24 cellular contexts compared by ENCODE assay signal in genomic region chr20:46639587-46639986, GRCh38. TPM values are rescaled to one million over a fixed set of nuclear protein-coding genes. Genes with fewer than 3 reads are reported as not detected.
DNase-seq lines count a peak whose midpoint lies in the region; FAIRE-seq and TF ChIP-seq lines count a peak whose summit lies in the region.
"Had no signal": no experiment of that assay in that cellular context is flagged by ENCODE, and none has a peak within 500 bp of the region (broad histone marks: within the 10 kb centered on the region; RNA-seq: fewer than 3 reads in every experiment).

No MANE protein-coding gene starts in this region.

- no peak overlapping the region for H3K4me3 ChIP-seq in H1 (ENCODE audit: extremely low read depth in 1 of 4, insufficient read depth in 2 of 4, low read depth in 3 of 4, low read length in 4 of 4)
- H3K4me3 ChIP-seq: A549, GM12878, HAP-1 had no signal

- no peak overlapping the region for H3K27ac ChIP-seq in H1 (ENCODE audit: low read depth, low read length)
- H3K27ac ChIP-seq: 22Rv1, A549 had no signal

- no peak overlapping the region for H3K27ac Mint-ChIP-seq in type B pancreatic cell
- H3K27ac Mint-ChIP-seq: CD4-positive, alpha-beta T cell had no signal

- H4K91ac ChIP-seq in H1 (replicated peaks; ENCODE audit: insufficient read length, low read length) = no peak overlapping the region

- CTCF ChIA-PET in H1 (lab: Charles Lee; ENCODE audit: partially characterized antibody) = interaction anchor here (0.5 to 1.6 kb wide), 5 partner anchors 10 to 228 kb away, joined by 3 to 5 read pairs (median 3); no protein-coding TSS in a partner anchor

- no peak overlapping the region for H2BK5ac ChIP-seq in H1 (ENCODE audit: low read depth, low read length)

- peaks cover 0 to 4% (median under 1%) of the 10 kb centered on the region in 4 experiments; a peak in 2 of 7 replicates for H3K4me1 ChIP-seq in H1 (replicated peaks in 1 of 4; ENCODE audit: control insufficient read depth in 3 of 4, insufficient read depth in 4 of 4, low read length in 3 of 4)
- H3K4me1 ChIP-seq: A549, HAP-1 had no signal

- no peaks in the 10 kb centered on the region for H3K4me1 Mint-ChIP-seq in type B pancreatic cell (ENCODE audit: unreplicated experiment)

- TF ChIP-seq POLR2A in H1 (IDR thresholded peaks at IDR 0.05; ENCODE audit: control extremely low read depth in 1 of 2, low read depth in 2 of 2, low read length in 2 of 2) = no peak
- TF ChIP-seq POLR2A in GM12891 (IDR thresholded peaks at IDR 0.05; ENCODE audit: low read depth, low read length) = no peak

- H3K14ac ChIP-seq in H1 (ENCODE audit: insufficient read length) = no peak overlapping the region

- no peak overlapping the region for H2BK120ac ChIP-seq in H1 (replicated peaks; ENCODE audit: low read depth, low read length)

- H4K8ac ChIP-seq in H1 (ENCODE audit: extremely low read depth, insufficient read depth, low read length) = no peak overlapping the region

- DNase-seq in DMS53 (lab: John Stamatoyannopoulos, UW) = peak; percentile 31
- DNase-seq in DMS53 treated with DMSO at 0.1 percent for 48 hours (lab: John Stamatoyannopoulos, UW; ENCODE audit: unreplicated experiment) = no peak
- DNase-seq in HTR-8/SVneo (ENCODE audit: insufficient read length, low spot score) = no peak
- no peak for DNase-seq in H1 (ENCODE audit: low read depth in 1 of 2, low spot score in 2 of 2)
- peak; percentile 27 for DNase-seq in type B pancreatic cell (ENCODE audit: extremely low spot score, unreplicated experiment)
- no peak for DNase-seq in GM12891 (ENCODE audit: insufficient read length, low spot score)
- DNase-seq in activated effector memory CD4-positive, alpha-beta T cell treated with anti-CD3 and anti-CD28 coated beads, Interleukin-2, amount 50 U/mL, for 16 hours = no peak
- DNase-seq: AML-193; Caco-2; CD4-positive, alpha-beta T cell; DMS153; DND-41; EL; IMR-90; KBM-7 had no signal

- no peak overlapping the region for H4K5ac ChIP-seq in H1 (ENCODE audit: insufficient read length, low read depth, low read length)

- TF ChIP-seq CTCF in H1 (IDR thresholded peaks at IDR 0.05; ENCODE audit: control extremely low read depth in 1 of 3, insufficient read depth in 1 of 3, low read depth in 1 of 3, low read length in 3 of 3) = no peak
- no peak for TF ChIP-seq CTCF in type B pancreatic cell (conservative IDR thresholded peaks at IDR 0.05)

- no peak overlapping the region for H3K4ac ChIP-seq in H1 (replicated peaks; ENCODE audit: insufficient read length, low read depth, low read length)

- H4K20me1 ChIP-seq in H1 (replicated peaks in 1 of 2; ENCODE audit: control insufficient read depth in 1 of 2, insufficient read depth in 2 of 2, low read length in 2 of 2) = no peaks in the 10 kb centered on the region

- TF ChIP-seq RAD21 in H1 (IDR thresholded peaks at IDR 0.05 in 1 of 2, conservative IDR thresholded peaks at IDR 0.05 in 1 of 2; ENCODE audit: low read depth in 2 of 2, low read length in 2 of 2) = no peak

- POLR2A ChIA-PET in H1 (lab: Charles Lee; ENCODE audit: partially characterized antibody) = interaction anchor here (1.2 to 1.4 kb wide), 2 partner anchors 11 to 44 kb away, joined by 3 to 5 read pairs; partner anchors contain the start of gene SLC13A3

- H3K36me3 Mint-ChIP-seq in type B pancreatic cell = no peaks in the 10 kb centered on the region

- no peak overlapping the region for H2BK12ac ChIP-seq in H1 (ENCODE audit: low read depth, low read length)

- H3K56ac ChIP-seq in H1 (replicated peaks; ENCODE audit: insufficient read length, low read depth, low read length) = no peak overlapping the region

- H3K18ac ChIP-seq in H1 (ENCODE audit: extremely low read depth, low read length) = no peak overlapping the region

- no peak overlapping the region for H3K4me3 Mint-ChIP-seq in type B pancreatic cell
- H3K4me3 Mint-ChIP-seq: CD4-positive, alpha-beta T cell had no signal

- TF ChIP-seq EP300 in H1 (IDR thresholded peaks at IDR 0.05; ENCODE audit: borderline replicate concordance in 1 of 2, low read depth in 2 of 2, low read length in 2 of 2) = no peak

- H3K27me3 Mint-ChIP-seq in type B pancreatic cell = peaks cover 3% of the 10 kb centered on the region

- no peak overlapping the region for H3K23ac ChIP-seq in H1 (ENCODE audit: insufficient read length)

- H3K79me1 ChIP-seq in H1 (ENCODE audit: low read depth, low read length) = no peaks in the 10 kb centered on the region

- H3K9me3 ChIP-seq in H1 (ENCODE audit: insufficient read depth in 2 of 2, low read depth in 1 of 2, low read length in 1 of 2) = no peaks in the 10 kb centered on the region
- H3K9me3 ChIP-seq: A549, HAP-1 had no signal

- H3K4me2 ChIP-seq in H1 (ENCODE audit: insufficient read depth in 1 of 2, low read depth in 2 of 2, low read length in 2 of 2) = no peak overlapping the region
- H3K4me2 ChIP-seq: A549 had no signal

- no peak overlapping the region for H2AFZ ChIP-seq in H1 (ENCODE audit: low read length)

- no peak overlapping the region for H3K9ac ChIP-seq in H1 (replicated peaks in 1 of 4; ENCODE audit: extremely low read depth in 1 of 4, low read depth in 3 of 4, low read length in 3 of 4)

- 95% methylated on average over 3 of the region's 3 CpGs; no CpG with 5 or more reads in 1 of the 2 experiments for WGBS in H1 (ENCODE audit: extremely low coverage in 1 of 2, insufficient coverage in 1 of 2, insufficient read length in 1 of 2, insufficient replicate concordance in 2 of 2, low coverage in 1 of 2, low lambda C conversion rate in 2 of 2, missing lambda C conversion rate in 1 of 2), 2 experiments

- no peaks in the 10 kb centered on the region for H3K36me3 ChIP-seq in H1 (ENCODE audit: control insufficient read depth in 2 of 4, insufficient read depth in 4 of 4, low read length in 3 of 4)
- H3K36me3 ChIP-seq: HAP-1 had no signal

- peak; percentile 71 for FAIRE-seq in HTR-8/SVneo (lab: Jason Lieb, UNC)
- FAIRE-seq in H1 (lab: Jason Lieb, UNC) = no peak
- no peak for FAIRE-seq in GM12891 (lab: Jason Lieb, UNC)
- FAIRE-seq: A549, D721Med, GM12878, GM19239 had no signal

- no peaks in the 10 kb centered on the region for H3K27me3 ChIP-seq in H1 (replicated peaks in 1 of 4; ENCODE audit: control insufficient read depth in 3 of 4, extremely low read depth in 1 of 4, insufficient read depth in 3 of 4, low read length in 3 of 4)

- no peak overlapping the region for H2BK15ac ChIP-seq in H1 (ENCODE audit: low read length)

- no peaks in the 10 kb centered on the region for H3K79me2 ChIP-seq in H1 (ENCODE audit: control insufficient read depth in 1 of 2, insufficient read depth in 2 of 2, low read length in 2 of 2)

- no peak overlapping the region for H2AK5ac ChIP-seq in H1 (ENCODE audit: low read depth, low read length)

- H3K9me3 Mint-ChIP-seq in type B pancreatic cell = peaks cover 9% of the 10 kb centered on the region
- H3K9me3 Mint-ChIP-seq: CD4-positive, alpha-beta T cell had no signal

- H2BK20ac ChIP-seq in H1 (ENCODE audit: low read length) = no peak overlapping the region

- H3K23me2 ChIP-seq in H1 (ENCODE audit: low read depth, low read length) = no peaks in the 10 kb centered on the region

TF ChIP-seq in H1, 55 proteins besides CTCF, POLR2A, EP300 and RAD21:
- no peak for TF ChIP-seq RBBP5 (IDR thresholded peaks at IDR 0.05; ENCODE audit: borderline replicate concordance, low read depth, low read length)
- TF ChIP-seq TEAD4 (IDR thresholded peaks at IDR 0.05; ENCODE audit: low read depth, low read length) = no peak
- TF ChIP-seq KDM1A (IDR thresholded peaks at IDR 0.05; ENCODE audit: borderline replicate concordance, low read length) = peak; percentile 60; the same call in 1 of the 2 replicates

TF ChIP-seq in GM12891, 5 proteins besides CTCF, POLR2A, EP300 and RAD21:
- TF ChIP-seq POU2F2 (IDR thresholded peaks at IDR 0.05; ENCODE audit: low read depth, low read length) = no peak
- no peak for TF ChIP-seq TAF1 (IDR thresholded peaks at IDR 0.05; ENCODE audit: low read depth, low read length)
- TF ChIP-seq POLR2AphosphoS5 (IDR thresholded peaks at IDR 0.05; ENCODE audit: low read depth, low read length) = no peak
- no peak for TF ChIP-seq PAX5 (IDR thresholded peaks at IDR 0.05; ENCODE audit: insufficient read depth, low read length, severe bottlenecking)
- no peak for TF ChIP-seq SPI1 (IDR thresholded peaks at IDR 0.05; ENCODE audit: low read depth, low read length)

RNA-seq across cellular contexts. Expression of gene SLC13A3, which starts 11.7 kb away (rescaled TPM):
- total RNA-seq in H1 (2021; fragmentation: NEBNext Ultra II Directional; extraction: Animal tissue kit (Norgen Biotek cat#: 25700)) = 9.4 and 9.8 TPM in 2 replicates
- polyA plus RNA-seq in H1 (2011; rRNA removed) = 12.6 and 15.4 TPM in 2 replicates
- 11.3 TPM for polyA plus RNA-seq in H1 (2011; cell fraction: cytosol; rRNA removed)
- 21.6 TPM for polyA plus RNA-seq in H1 (2011; cell fraction: nucleus; rRNA removed)
- polyA plus RNA-seq in H1 (2012, experiment 1 of 2) = 9.8 to 12.4 TPM (median 11.1 TPM) in 4 replicates
- 10.3 TPM for polyA plus RNA-seq in H1 (2012, experiment 2 of 2)
- 11.2 TPM for polyA plus RNA-seq in H1 (2013, experiment 1 of 2)
- 11.1 TPM for polyA plus RNA-seq in H1 (2013, experiment 2 of 2)
- polyA minus RNA-seq in H1 (2011; rRNA and poly(A)+ RNA removed) = 19.3 and 23.0 TPM in 2 replicates
- 8.4 TPM for polyA minus RNA-seq in H1 (2011; cell fraction: cytosol; rRNA and poly(A)+ RNA removed)
- polyA minus RNA-seq in H1 (2011; cell fraction: nucleus; rRNA and poly(A)+ RNA removed) = 19.6 TPM
- total RNA-seq in type B pancreatic cell (ENCODE audit: low replicate concordance) = 3.2 and 7.9 TPM in 2 replicates
- 0.18 TPM for polyA plus RNA-seq in GM12891 (2012; ENCODE audit: low read depth, missing spikeins)
- total RNA-seq: G401, H4, HT-29 had no signal

RNA-seq across cellular contexts. Expression of gene TP53RK, which starts 49.7 kb away (rescaled TPM):
- total RNA-seq in H1 (2021; fragmentation: NEBNext Ultra II Directional; extraction: Animal tissue kit (Norgen Biotek cat#: 25700)) = 16.3 TPM in 2 replicates
- 8.5 and 8.7 TPM in 2 replicates for polyA plus RNA-seq in H1 (2011; rRNA removed)
- polyA plus RNA-seq in H1 (2011; cell fraction: cytosol; rRNA removed) = 8.8 TPM
- 6.9 TPM for polyA plus RNA-seq in H1 (2011; cell fraction: nucleus; rRNA removed)
- polyA plus RNA-seq in H1 (2012, experiment 1 of 2) = 9.7 to 12.2 TPM (median 10.6 TPM) in 4 replicates
- 11.4 TPM for polyA plus RNA-seq in H1 (2012, experiment 2 of 2)
- 12.9 TPM for polyA plus RNA-seq in H1 (2013, experiment 1 of 2)
- 12.9 TPM for polyA plus RNA-seq in H1 (2013, experiment 2 of 2)
- polyA minus RNA-seq in H1 (2011; rRNA and poly(A)+ RNA removed) = 8.1 and 9.2 TPM in 2 replicates
- 8.0 TPM for polyA minus RNA-seq in H1 (2011; cell fraction: cytosol; rRNA and poly(A)+ RNA removed)
- polyA minus RNA-seq in H1 (2011; cell fraction: nucleus; rRNA and poly(A)+ RNA removed) = 10.1 TPM
- 11.4 and 13.6 TPM in 2 replicates for total RNA-seq in type B pancreatic cell (ENCODE audit: low replicate concordance)
- polyA plus RNA-seq in GM12891 (2012; ENCODE audit: low read depth, missing spikeins) = 9.4 TPM

Comparison
In these comparisons a context has a peak if more than half of its experiments do, and no peak if none do; other contexts are left out.
1. DNase-seq: peak in DMS53 (single experiment) and type B pancreatic cell (single experiment); none in DMS53 treated with DMSO at 0.1 percent for 48 hours (single experiment), HTR-8/SVneo (single experiment), H1 (0 of 2), GM12891 (single experiment) and activated effector memory CD4-positive, alpha-beta T cell treated with anti-CD3 and anti-CD28 coated beads, Interleukin-2, amount 50 U/mL, for 16 hours (single experiment).